ENCODE assay signal across 24 cellular contexts in the genomic region with DNA sequence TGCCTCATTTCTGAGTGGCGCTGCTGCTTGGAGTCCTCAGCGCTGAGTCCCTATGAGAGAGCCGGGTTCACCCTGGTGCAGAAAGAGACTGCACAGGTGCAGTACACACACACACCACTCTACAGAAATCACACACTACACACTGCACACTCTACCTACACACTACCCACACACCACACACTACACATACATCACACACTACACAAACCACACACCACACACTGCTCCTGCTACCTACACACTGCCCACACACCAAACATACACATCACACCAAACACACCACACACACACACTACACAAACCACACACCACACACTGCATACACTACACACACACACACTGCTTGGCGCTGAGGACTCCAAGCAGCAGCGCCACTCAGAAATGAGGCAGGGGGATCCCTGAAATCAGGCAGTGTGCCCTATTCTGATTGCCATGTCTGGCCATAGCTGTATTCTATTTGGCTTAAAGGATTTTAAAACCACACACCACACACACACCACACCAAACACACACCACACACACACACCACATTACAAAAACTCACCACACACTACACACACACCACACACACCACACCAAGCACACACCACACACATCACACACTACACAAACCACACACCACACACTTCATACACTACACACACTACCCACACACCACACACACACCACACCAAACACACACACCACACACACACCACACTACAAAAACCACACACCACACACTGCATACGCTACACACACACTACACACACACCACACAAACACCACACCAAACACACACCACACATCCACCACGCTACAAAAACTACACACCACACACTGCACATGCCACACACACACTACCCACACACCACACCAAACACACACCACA. TPM values are rescaled to one million over a fixed set of nuclear protein-coding genes. Genes with fewer than 3 reads are reported as not detected.
A peak's percentile ranks its signal among the peaks of the same experiment; 100 is the strongest.
DNase-seq lines count a peak whose midpoint lies in the region; ATAC-seq and TF ChIP-seq lines count a peak whose summit lies in the region.
"Had no signal": no experiment of that assay in that cellular context is flagged by ENCODE, and none has a peak within 500 bp of the region (broad histone marks: within the 10 kb centered on the region; RNA-seq: fewer than 3 reads in every experiment).

No MANE protein-coding gene starts in this region.

- intact Hi-C loops in activated CD8-positive, alpha-beta T cell treated with anti-CD3 and anti-CD28 coated beads for 36 hours (cut with micrococcal nuclease) = no loop called here

- no peak overlapping the region for H3K27ac Mint-ChIP-seq in activated naive CD8-positive, alpha-beta T cell treated with anti-CD3 and anti-CD28 coated beads, Interleukin-2, amount 10 ng/mL, durations not matched to agents 7 days and 5 days
- no peak overlapping the region for H3K27ac Mint-ChIP-seq in activated naive CD8-positive, alpha-beta T cell treated with anti-CD3 and anti-CD28 coated beads for 36 hours
- no peak overlapping the region for H3K27ac Mint-ChIP-seq in activated CD8-positive, alpha-beta T cell treated with anti-CD3 and anti-CD28 coated beads for 36 hours
- H3K27ac Mint-ChIP-seq in stimulated activated naive B cell treated with anti-CD40 and anti-IgM and Interleukin-4, amounts not matched to agents 10 μg/mL and 1 μg/mL and 100 μg/mL, for 72 hours = no peak overlapping the region
- H3K27ac Mint-ChIP-seq: dendritic cell treated with granulocyte-macrophage colony-stimulating factor and Interleukin-4, amounts not matched to agents 40 ng/mL and 50 ng/mL, for 4 days; H9 had no signal

- no peaks in the 10 kb centered on the region for H3K36me3 Mint-ChIP-seq in activated naive CD8-positive, alpha-beta T cell treated with anti-CD3 and anti-CD28 coated beads, Interleukin-2, amount 10 ng/mL, durations not matched to agents 7 days and 5 days
- no peaks in the 10 kb centered on the region for H3K36me3 Mint-ChIP-seq in activated naive CD8-positive, alpha-beta T cell treated with anti-CD3 and anti-CD28 coated beads for 36 hours
- H3K36me3 Mint-ChIP-seq in activated CD8-positive, alpha-beta T cell treated with anti-CD3 and anti-CD28 coated beads for 36 hours (ENCODE audit: low read depth) = no peaks in the 10 kb centered on the region
- H3K36me3 Mint-ChIP-seq in stimulated activated naive B cell treated with anti-CD40 and anti-IgM and Interleukin-4, amounts not matched to agents 10 μg/mL and 1 μg/mL and 100 μg/mL, for 72 hours = no peaks in the 10 kb centered on the region
- H3K36me3 Mint-ChIP-seq: activated naive CD4-positive, alpha-beta T cell treated with anti-CD3 and anti-CD28 coated beads, Interleukin-2, amount 10 ng/mL, durations not matched to agents 7 days and 5 days; CD4-positive, CD25-positive, alpha-beta regulatory T cell had no signal

- no peak overlapping the region for H3K4me3 Mint-ChIP-seq in activated naive CD8-positive, alpha-beta T cell treated with anti-CD3 and anti-CD28 coated beads, Interleukin-2, amount 10 ng/mL, durations not matched to agents 7 days and 5 days
- H3K4me3 Mint-ChIP-seq in activated naive CD8-positive, alpha-beta T cell treated with anti-CD3 and anti-CD28 coated beads for 36 hours = no peak overlapping the region
- no peak overlapping the region for H3K4me3 Mint-ChIP-seq in activated CD8-positive, alpha-beta T cell treated with anti-CD3 and anti-CD28 coated beads for 36 hours
- no peak overlapping the region for H3K4me3 Mint-ChIP-seq in stimulated activated naive B cell treated with anti-CD40 and anti-IgM and Interleukin-4, amounts not matched to agents 10 μg/mL and 1 μg/mL and 100 μg/mL, for 72 hours
- H3K4me3 Mint-ChIP-seq: activated naive CD4-positive, alpha-beta T cell treated with anti-CD3 and anti-CD28 coated beads, Interleukin-2, amount 10 ng/mL, durations not matched to agents 7 days and 5 days; dendritic cell treated with granulocyte-macrophage colony-stimulating factor and Interleukin-4, amounts not matched to agents 40 ng/mL and 50 ng/mL, for 4 days; H9 had no signal

- H3K9me3 Mint-ChIP-seq in activated naive CD8-positive, alpha-beta T cell treated with anti-CD3 and anti-CD28 coated beads, Interleukin-2, amount 10 ng/mL, durations not matched to agents 7 days and 5 days = no peaks in the 10 kb centered on the region
- H3K9me3 Mint-ChIP-seq in activated naive CD8-positive, alpha-beta T cell treated with anti-CD3 and anti-CD28 coated beads for 36 hours = no peaks in the 10 kb centered on the region
- no peaks in the 10 kb centered on the region for H3K9me3 Mint-ChIP-seq in activated CD8-positive, alpha-beta T cell treated with anti-CD3 and anti-CD28 coated beads for 36 hours
- no peaks in the 10 kb centered on the region for H3K9me3 Mint-ChIP-seq in stimulated activated naive B cell treated with anti-CD40 and anti-IgM and Interleukin-4, amounts not matched to agents 10 μg/mL and 1 μg/mL and 100 μg/mL, for 72 hours
- H3K9me3 Mint-ChIP-seq: activated naive CD4-positive, alpha-beta T cell treated with anti-CD3 and anti-CD28 coated beads, Interleukin-2, amount 10 ng/mL, durations not matched to agents 7 days and 5 days; CD4-positive, CD25-positive, alpha-beta regulatory T cell; dendritic cell treated with granulocyte-macrophage colony-stimulating factor and Interleukin-4, amounts not matched to agents 40 ng/mL and 50 ng/mL, for 4 days; H9 had no signal

- H3K27me3 Mint-ChIP-seq in activated naive CD8-positive, alpha-beta T cell treated with anti-CD3 and anti-CD28 coated beads, Interleukin-2, amount 10 ng/mL, durations not matched to agents 7 days and 5 days = peaks cover 3% of the 10 kb centered on the region
- no peaks in the 10 kb centered on the region for H3K27me3 Mint-ChIP-seq in activated naive CD8-positive, alpha-beta T cell treated with anti-CD3 and anti-CD28 coated beads for 36 hours
- no peaks in the 10 kb centered on the region for H3K27me3 Mint-ChIP-seq in activated CD8-positive, alpha-beta T cell treated with anti-CD3 and anti-CD28 coated beads for 36 hours
- no peaks in the 10 kb centered on the region for H3K27me3 Mint-ChIP-seq in stimulated activated naive B cell treated with anti-CD40 and anti-IgM and Interleukin-4, amounts not matched to agents 10 μg/mL and 1 μg/mL and 100 μg/mL, for 72 hours
- H3K27me3 Mint-ChIP-seq: CD4-positive, CD25-positive, alpha-beta regulatory T cell had no signal

- CTCF ChIA-PET in activated CD8-positive, alpha-beta T cell treated with anti-CD3 and anti-CD28 coated beads for 36 hours (lab: Charles Lee) = interaction anchor here (1.2 kb wide), 1 partner anchor 12 kb away, joined by 3 read pairs; no protein-coding TSS in a partner anchor

- POLR2A ChIA-PET in activated naive CD8-positive, alpha-beta T cell treated with anti-CD3 and anti-CD28 coated beads, Interleukin-2, amount 10 ng/mL, durations not matched to agents 7 days and 5 days (lab: Charles Lee) = interaction anchor here (0.5 kb wide), 1 partner anchor 11 kb away, joined by 3 read pairs; no protein-coding TSS in a partner anchor
- POLR2A ChIA-PET in activated CD8-positive, alpha-beta T cell treated with anti-CD3 and anti-CD28 coated beads for 36 hours (lab: Charles Lee) = no interaction called here

- H3K4me1 Mint-ChIP-seq in activated naive CD8-positive, alpha-beta T cell treated with anti-CD3 and anti-CD28 coated beads, Interleukin-2, amount 10 ng/mL, durations not matched to agents 7 days and 5 days = peaks cover 7% of the 10 kb centered on the region
- H3K4me1 Mint-ChIP-seq in activated naive CD8-positive, alpha-beta T cell treated with anti-CD3 and anti-CD28 coated beads for 36 hours = no peaks in the 10 kb centered on the region
- H3K4me1 Mint-ChIP-seq in activated CD8-positive, alpha-beta T cell treated with anti-CD3 and anti-CD28 coated beads for 36 hours (ENCODE audit: low read depth) = peaks cover 9% of the 10 kb centered on the region
- H3K4me1 Mint-ChIP-seq in stimulated activated naive B cell treated with anti-CD40 and anti-IgM and Interleukin-4, amounts not matched to agents 10 μg/mL and 1 μg/mL and 100 μg/mL, for 72 hours = peaks cover 15 to 16% of the 10 kb centered on the region in 2 donors

- DNase-seq in activated naive CD8-positive, alpha-beta T cell treated with anti-CD3 and anti-CD28 coated beads, Interleukin-2, amount 10 ng/mL, durations not matched to agents 7 days and 5 days = no peak
- DNase-seq in activated naive CD8-positive, alpha-beta T cell treated with anti-CD3 and anti-CD28 coated beads for 36 hours = no peak
- no peak for DNase-seq in activated CD8-positive, alpha-beta T cell treated with anti-CD3 and anti-CD28 coated beads for 36 hours
- DNase-seq in stimulated activated naive B cell treated with anti-CD40 and anti-IgM and Interleukin-4, amounts not matched to agents 10 μg/mL and 1 μg/mL and 100 μg/mL, for 72 hours = no peak
- DNase-seq in foreskin melanocyte (no peak), NCI-H2029 (lab: John Stamatoyannopoulos, UW) (no peak)
- DNase-seq: activated CD4-positive, alpha-beta T cell treated with anti-CD3 and anti-CD28 coated beads for 48 hours; activated naive CD4-positive, alpha-beta T cell treated with anti-CD3 and anti-CD28 coated beads, Interleukin-2, amount 10 ng/mL, durations not matched to agents 7 days and 5 days; brain microvascular endothelial cell; CD4-positive, CD25-positive, alpha-beta regulatory T cell; DMS153; gastrocnemius medialis; H9; left colon; NCI-H1105; NCI-H2107; PC-3; SK-N-SH; stimulated activated CD4-positive, alpha-beta T cell treated with anti-CD3 and anti-CD28 coated beads, Interleukin-15, amount 100 ng/mL, for 24 hours; T1000 had no signal

- TF ChIP-seq CTCF in activated CD8-positive, alpha-beta T cell treated with anti-CD3 and anti-CD28 coated beads for 36 hours (IDR thresholded peaks at IDR 0.05) = no peak

- ATAC-seq in activated naive CD8-positive, alpha-beta T cell treated with anti-CD3 and anti-CD28 coated beads, Interleukin-2, amount 10 ng/mL, durations not matched to agents 7 days and 5 days (ENCODE audit: low read depth) = peak; percentile 19
- peak; percentile 45 for ATAC-seq in activated CD8-positive, alpha-beta T cell treated with anti-CD3 and anti-CD28 coated beads for 36 hours
- ATAC-seq in stimulated activated naive B cell treated with anti-CD40 and anti-IgM and Interleukin-4, amounts not matched to agents 10 μg/mL and 1 μg/mL and 100 μg/mL, for 72 hours (replicated peaks) = peak; percentile 45 to 51
- ATAC-seq: gastrocnemius medialis, left colon, PC-3 had no signal

RNA-seq across cellular contexts. Expression of gene MAG, which starts 4.9 kb away (rescaled TPM):
- under 1 TPM; 0.11 to 0.39 TPM for total RNA-seq in activated naive CD8-positive, alpha-beta T cell treated with anti-CD3 and anti-CD28 coated beads, Interleukin-2, amount 10 ng/mL, durations not matched to agents 7 days and 5 days
- under 1 TPM; 0.20 to 0.29 TPM for total RNA-seq in activated naive CD8-positive, alpha-beta T cell treated with anti-CD3 and anti-CD28 coated beads for 36 hours
- total RNA-seq in activated CD8-positive, alpha-beta T cell treated with anti-CD3 and anti-CD28 coated beads for 36 hours = under 1 TPM; 0.20 to 0.31 TPM
- total RNA-seq: CD4-positive, CD25-positive, alpha-beta regulatory T cell; H9; left colon; mucosa of gallbladder; PC-3; right atrium auricular region; ureter had no signal

RNA-seq across cellular contexts. Expression of gene HAMP, which starts 14.6 kb away (rescaled TPM):
- total RNA-seq in activated naive CD8-positive, alpha-beta T cell treated with anti-CD3 and anti-CD28 coated beads, Interleukin-2, amount 10 ng/mL, durations not matched to agents 7 days and 5 days = 1 to 10 TPM; 1.0 to 1.1 TPM
- total RNA-seq in activated naive CD8-positive, alpha-beta T cell treated with anti-CD3 and anti-CD28 coated beads for 36 hours = under 1 TPM; 0.32 to 0.37 TPM
- under 1 TPM in 1 of 2 experiments, not detected in 1; 0.32 TPM for total RNA-seq in activated CD8-positive, alpha-beta T cell treated with anti-CD3 and anti-CD28 coated beads for 36 hours
- total RNA-seq: gastrocnemius medialis, left colon, PC-3 had no signal

RNA-seq across cellular contexts. Expression of gene USF2, which starts 28.1 kb away (rescaled TPM):
- 100 to 1,000 TPM; 149 to 159 TPM for total RNA-seq in activated naive CD8-positive, alpha-beta T cell treated with anti-CD3 and anti-CD28 coated beads, Interleukin-2, amount 10 ng/mL, durations not matched to agents 7 days and 5 days
- 100 to 1,000 TPM; 105 to 109 TPM for total RNA-seq in activated naive CD8-positive, alpha-beta T cell treated with anti-CD3 and anti-CD28 coated beads for 36 hours
- total RNA-seq in activated CD8-positive, alpha-beta T cell treated with anti-CD3 and anti-CD28 coated beads for 36 hours = 100 to 1,000 TPM; 111 to 115 TPM

RNA-seq across cellular contexts. Expression of gene CD22, which starts 32.1 kb away (rescaled TPM):
- total RNA-seq in activated naive CD8-positive, alpha-beta T cell treated with anti-CD3 and anti-CD28 coated beads, Interleukin-2, amount 10 ng/mL, durations not matched to agents 7 days and 5 days = 1 to 10 TPM; 1.7 to 1.8 TPM
- 1 to 10 TPM; 3.0 to 3.2 TPM for total RNA-seq in activated naive CD8-positive, alpha-beta T cell treated with anti-CD3 and anti-CD28 coated beads for 36 hours
- total RNA-seq in activated CD8-positive, alpha-beta T cell treated with anti-CD3 and anti-CD28 coated beads for 36 hours = 1 to 10 TPM; 2.3 to 2.8 TPM
- total RNA-seq: H9 had no signal

RNA-seq across cellular contexts. Expression of gene LSR, which starts 48.1 kb away (rescaled TPM):
- 10 to 100 TPM; 33.2 to 36.3 TPM for total RNA-seq in activated naive CD8-positive, alpha-beta T cell treated with anti-CD3 and anti-CD28 coated beads, Interleukin-2, amount 10 ng/mL, durations not matched to agents 7 days and 5 days
- 10 to 100 TPM; 40.6 to 43.9 TPM for total RNA-seq in activated naive CD8-positive, alpha-beta T cell treated with anti-CD3 and anti-CD28 coated beads for 36 hours
- total RNA-seq in activated CD8-positive, alpha-beta T cell treated with anti-CD3 and anti-CD28 coated beads for 36 hours = 10 to 100 TPM; 20.0 to 20.6 TPM
